ENCODE assay signal across 17 cellular contexts in genomic region chr2:26901326-26902183, GRCh38. TPM values are rescaled to one million over a fixed set of nuclear protein-coding genes. Genes with fewer than 3 reads are reported as not detected.
A peak's percentile ranks its signal among the peaks of the same experiment; 100 is the strongest.
DNase-seq lines count a peak whose midpoint lies in the region; ATAC-seq and TF ChIP-seq lines count a peak whose summit lies in the region.
"Had no signal": no experiment of that assay in that cellular context is flagged by ENCODE, and none has a peak within 500 bp of the region (broad histone marks: within the 10 kb centered on the region; RNA-seq: fewer than 3 reads in every experiment).

No MANE protein-coding gene starts in this region.

- no peak overlapping the region for H3K27ac ChIP-seq in heart right ventricle
- peak overlapping the region in 1 of 4 donors; percentile 25 for H3K27ac ChIP-seq in esophagus squamous epithelium
- H3K27ac ChIP-seq: gastroesophageal sphincter, prostate gland, stomach had no signal

- H3K36me3 ChIP-seq in HAP-1 (replicated peaks) (peaks cover 39% of the 10 kb centered on the region), heart right ventricle (no peaks in the 10 kb centered on the region), esophagus squamous epithelium (no peaks in the 10 kb centered on the region)
- H3K36me3 ChIP-seq: gastroesophageal sphincter, prostate gland, stomach had no signal

- H3K27me3 ChIP-seq in HAP-1 (ENCODE audit: low read depth) (no peaks in the 10 kb centered on the region), heart right ventricle (no peaks in the 10 kb centered on the region), esophagus squamous epithelium (peaks cover 0 to 26% (median 0%) of the 10 kb centered on the region in 4 donors)

- intact Hi-C loops in heart right ventricle (cut with DNase I) = no loop called here
- intact Hi-C loops in esophagus squamous epithelium (cut with DNase I) = no loop called here

- TF ChIP-seq CTCF in heart right ventricle (IDR thresholded peaks at IDR 0.05) (no peak), esophagus squamous epithelium (IDR thresholded peaks at IDR 0.05) (no peak)

- TF ChIP-seq POLR2A in esophagus squamous epithelium (IDR thresholded peaks at IDR 0.05) = no peak

- H3K9me3 ChIP-seq in HAP-1 = peaks cover 2% of the 10 kb centered on the region; the same call in 1 of the 2 replicates
- no peaks in the 10 kb centered on the region for H3K9me3 ChIP-seq in heart right ventricle
- H3K9me3 ChIP-seq in esophagus squamous epithelium = no peaks in the 10 kb centered on the region
- H3K9me3 ChIP-seq: prostate gland, stomach had no signal

- peak; percentile 52 to 53 for DNase-seq in HAP-1 (ENCODE audit: low spot score in 2 of 2)
- DNase-seq in NCI-H82 (lab: John Stamatoyannopoulos, UW) = peak; percentile 74
- DNase-seq in heart right ventricle = peak in 1 of 2 donors; percentile 19
- DNase-seq in pons (ENCODE audit: low spot score) = peak; percentile 95
- DNase-seq in stimulated activated CD4-positive, alpha-beta T cell treated with anti-CD3 and anti-CD28 coated beads, Interleukin-1b, Interleukin-23, amount 100 ng/mL, for 48 hours = no peak
- DNase-seq in glomerular visceral epithelial cell (ENCODE audit: extremely low spot score) = no peak
- DNase-seq in esophagus squamous epithelium (lab: John Stamatoyannopoulos, UW) = no peak
- DNase-seq: activated CD4-positive, alpha-beta T cell treated with anti-CD3 and anti-CD28 coated beads for 36 hours; activated T-cell treated with anti-CD3 and anti-CD28 coated beads, Interleukin-2, amount 50 U/mL, for 4 hours; CD4-positive, alpha-beta T cell; dermis blood vessel endothelial cell; stomach; T-cell had no signal

- in situ Hi-C loops in HAP-1 (cut with MboI; ENCODE audit: low sequenced_read_pairs) = no loop called here

- WGBS in heart right ventricle, 2 donors = 51 to 54% methylated on average over 23 of the region's 23 CpGs
- WGBS in esophagus squamous epithelium, 2 donors = 38 to 51% methylated on average over 19 of the region's 23 CpGs

- H3K4me1 ChIP-seq in HAP-1 (peaks cover 6% of the 10 kb centered on the region), heart right ventricle (peaks cover 0 to 11% (median 0%) of the 10 kb centered on the region in 9 donors), esophagus squamous epithelium (no peaks in the 10 kb centered on the region)
- H3K4me1 ChIP-seq: gastroesophageal sphincter, prostate gland had no signal

- H3K4me3 ChIP-seq in HAP-1 (no peak overlapping the region), heart right ventricle (no peak overlapping the region), esophagus squamous epithelium (no peak overlapping the region)
- H3K4me3 ChIP-seq: gastroesophageal sphincter, lung, prostate gland, stomach had no signal

- peak; percentile 30 to 75 (median 62) for ATAC-seq in heart right ventricle
- no peak for ATAC-seq in HG03432 (IDR thresholded peaks at IDR 0.05; ENCODE audit: unreplicated experiment)
- ATAC-seq: activated CD4-positive, alpha-beta T cell treated with anti-CD3 and anti-CD28 coated beads for 36 hours; activated T-cell treated with anti-CD3 and anti-CD28 coated beads, Interleukin-2, amount 50 U/mL, for 4 hours; gastroesophageal sphincter; T-cell had no signal

RNA-seq across cellular contexts. Expression of gene DPYSL5, which starts 53.6 kb away (rescaled TPM):
- total RNA-seq in heart right ventricle (under 1 TPM in 1 of 10 donors, not detected in 9; 0.12 TPM), esophagus squamous epithelium (not detected)
- polyA plus RNA-seq in heart right ventricle = under 1 TPM in 1 of 2 donors, not detected in 1; 0.01 TPM
- total RNA-seq: activated T-cell treated with anti-CD3 and anti-CD28 coated beads, Interleukin-2, amount 50 U/mL, for 4 hours; CD4-positive, alpha-beta T cell; dermis blood vessel endothelial cell; T-cell had no signal
- polyA plus RNA-seq: lung had no signal

Comparison
In these comparisons a context has a peak if more than half of its experiments do, and no peak if none do; other contexts are left out.
1. DNase-seq: peak in HAP-1 (2 of 2), NCI-H82 (single experiment) and pons (single experiment); none in stimulated activated CD4-positive, alpha-beta T cell treated with anti-CD3 and anti-CD28 coated beads, Interleukin-1b, Interleukin-23, amount 100 ng/mL, for 48 hours (single experiment), glomerular visceral epithelial cell (single experiment) and esophagus squamous epithelium (single experiment).